ENCODE assay signal across 8 cellular contexts in genomic region chr5:55923177-55923872, GRCh38.
A peak's percentile ranks its signal among the peaks of the same experiment; 100 is the strongest.
DNase-seq lines count a peak whose midpoint lies in the region; ATAC-seq lines count a peak whose summit lies in the region.

No MANE protein-coding gene starts in this region.

- peak; percentile 21 to 35 for DNase-seq in AML-193 (lab: John Stamatoyannopoulos, UW)
- DNase-seq in H7 = peak; percentile 47
- peak; percentile 82 to 88 for DNase-seq in lung microvascular endothelial cell (ENCODE audit: low read depth in 2 of 2)
- no peak for DNase-seq in NCI-H1092 (lab: John Stamatoyannopoulos, UW)
- DNase-seq in epidermal melanocyte (ENCODE audit: insufficient read length, low spot score) = no peak
- no peak for DNase-seq in SIG-M5 treated with dmso at 0.1 percent for 504 hours (lab: John Stamatoyannopoulos, UW; ENCODE audit: unreplicated experiment)

- no peaks in the 10 kb centered on the region for H3K36me3 Mint-ChIP-seq in activated T-helper 17 cell treated with anti-CD3 and anti-CD28 coated beads, Interleukin-2, amount 50 U/mL, for 72 hours (ENCODE audit: low read depth)

- peak overlapping the region; percentile 91 for H3K4me3 Mint-ChIP-seq in activated T-helper 17 cell treated with anti-CD3 and anti-CD28 coated beads, Interleukin-2, amount 50 U/mL, for 72 hours

- peaks cover 15% of the 10 kb centered on the region for H3K4me1 Mint-ChIP-seq in activated T-helper 17 cell treated with anti-CD3 and anti-CD28 coated beads, Interleukin-2, amount 50 U/mL, for 72 hours

- peak overlapping the region; percentile 91 for H3K27ac Mint-ChIP-seq in activated T-helper 17 cell treated with anti-CD3 and anti-CD28 coated beads, Interleukin-2, amount 50 U/mL, for 72 hours

- H3K9me3 Mint-ChIP-seq in activated T-helper 17 cell treated with anti-CD3 and anti-CD28 coated beads, Interleukin-2, amount 50 U/mL, for 72 hours = no peaks in the 10 kb centered on the region

- peak; percentile 70 for ATAC-seq in activated T-helper 17 cell treated with anti-CD3 and anti-CD28 coated beads, Interleukin-2, amount 50 U/mL, for 72 hours (replicated peaks)
- ATAC-seq in HG03139 (IDR thresholded peaks at IDR 0.05; ENCODE audit: unreplicated experiment) = no peak

- H3K27me3 Mint-ChIP-seq in activated T-helper 17 cell treated with anti-CD3 and anti-CD28 coated beads, Interleukin-2, amount 50 U/mL, for 72 hours = no peaks in the 10 kb centered on the region

- no peaks in the 10 kb centered on the region for H3K27me3 ChIP-seq in H7 (ENCODE audit: control insufficient read depth, insufficient read depth, low read length)

- H3K4me3 ChIP-seq in H7 (ENCODE audit: insufficient read depth, low read depth, low read length) = no peak overlapping the region

- H3K36me3 ChIP-seq in H7 (replicated peaks; ENCODE audit: control insufficient read depth, insufficient read depth, low read length) = no peaks in the 10 kb centered on the region

Comparison
In these comparisons a context has a peak if more than half of its experiments do, and no peak if none do; other contexts are left out.
1. DNase-seq: peak in AML-193 (2 of 2), H7 (single experiment) and lung microvascular endothelial cell (2 of 2); none in NCI-H1092 (single experiment), epidermal melanocyte (single experiment) and SIG-M5 treated with dmso at 0.1 percent for 504 hours (single experiment).